ENCODE assay signal across 18 cellular contexts in the genomic region with DNA sequence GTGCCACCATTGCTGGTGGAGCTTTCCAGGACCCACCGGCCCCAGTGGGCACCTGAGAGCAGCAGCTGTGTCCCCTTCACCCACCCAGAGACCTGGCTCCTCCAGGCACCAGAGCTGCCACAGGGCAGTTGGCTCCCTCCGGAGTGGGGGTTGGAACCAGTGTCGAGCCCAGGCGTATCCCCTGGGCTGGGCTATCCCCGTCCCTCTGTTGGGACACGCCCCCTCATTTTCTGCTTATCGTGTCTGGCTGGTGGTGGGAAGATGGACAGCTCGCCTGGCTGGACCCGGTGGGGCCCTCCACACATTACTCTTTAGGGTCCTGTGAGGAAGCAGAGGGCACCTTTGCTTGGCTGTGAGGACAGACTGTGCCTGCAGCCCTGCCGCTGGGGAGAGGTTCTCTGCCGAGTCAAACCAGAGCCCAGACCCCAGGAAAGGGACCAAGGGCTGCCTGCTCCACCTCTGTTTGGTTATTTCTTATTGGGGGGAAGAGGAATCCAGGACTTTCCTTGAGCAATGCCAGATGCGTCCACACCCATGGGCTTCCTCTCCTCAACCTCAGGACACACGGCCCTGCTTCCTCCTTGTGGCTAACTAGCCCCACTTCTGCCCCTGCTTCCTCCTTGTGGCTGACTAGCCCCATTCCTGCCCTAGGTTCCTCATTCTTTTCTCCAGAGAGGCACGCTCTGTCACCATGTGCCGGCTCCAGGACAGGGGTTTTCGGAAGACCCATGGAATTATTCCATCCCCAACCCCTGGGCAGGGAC. TPM values are rescaled to one million over a fixed set of nuclear protein-coding genes. Genes with fewer than 3 reads are reported as not detected.
A peak's percentile ranks its signal among the peaks of the same experiment; 100 is the strongest.
DNase-seq lines count a peak whose midpoint lies in the region; ATAC-seq and TF ChIP-seq lines count a peak whose summit lies in the region.
"Had no signal": no experiment of that assay in that cellular context is flagged by ENCODE, and none has a peak within 500 bp of the region (broad histone marks: within the 10 kb centered on the region; RNA-seq: fewer than 3 reads in every experiment).

No MANE protein-coding gene starts in this region.

- no peaks in the 10 kb centered on the region for H3K36me3 Mint-ChIP-seq in chondrocyte (ENCODE audit: low read depth)
- no peaks in the 10 kb centered on the region for H3K36me3 Mint-ChIP-seq in naive thymus-derived CD4-positive, alpha-beta T cell

- no peaks in the 10 kb centered on the region for H3K4me1 Mint-ChIP-seq in chondrocyte (ENCODE audit: low read depth)
- H3K4me1 Mint-ChIP-seq in naive thymus-derived CD4-positive, alpha-beta T cell = peaks cover 0 to 4% (median 0%) of the 10 kb centered on the region in 7 donors

- H3K9ac ChIP-seq in BLaER1 = no peak overlapping the region

- no peaks in the 10 kb centered on the region for H3K9me3 ChIP-seq in BLaER1
- H3K9me3 ChIP-seq in naive thymus-derived CD4-positive, alpha-beta T cell (ENCODE audit: control insufficient read depth in 2 of 3, low read length in 3 of 3) = no peaks in the 10 kb centered on the region
- H3K9me3 ChIP-seq: colonic mucosa had no signal

- peak overlapping the region; percentile 73 for H3K4me2 ChIP-seq in BLaER1

- TF ChIP-seq CTCF in chondrocyte (IDR thresholded peaks at IDR 0.05) = no peak

- peaks cover 20% of the 10 kb centered on the region for H3K4me1 ChIP-seq in BLaER1
- H3K4me1 ChIP-seq in naive thymus-derived CD4-positive, alpha-beta T cell (ENCODE audit: control insufficient read depth in 2 of 2, insufficient read depth in 2 of 2, low read length in 2 of 2) = no peaks in the 10 kb centered on the region
- H3K4me1 ChIP-seq: colonic mucosa had no signal

- DNase-seq in NAMALWA (ENCODE audit: low spot score) (peak; percentile 22), chondrocyte (ENCODE audit: low spot score) (peak; percentile 64), GM19238 (ENCODE audit: insufficient read length, low spot score) (no peak), activated T-cell treated with anti-CD3 and anti-CD28 coated beads for 4 hours (no peak)
- DNase-seq in naive thymus-derived CD4-positive, alpha-beta T cell = no peak
- DNase-seq in activated CD4-positive, CD25-positive, alpha-beta regulatory T cell (lab: John Stamatoyannopoulos, UW) = no peak
- DNase-seq: activated CD4-positive, alpha-beta T cell treated with anti-CD3 and anti-CD28 coated beads for 4 hours; activated naive CD4-positive, alpha-beta T cell treated with anti-CD3 and anti-CD28 coated beads for 36 hours; colonic mucosa; SHP77; stimulated activated CD4-positive, alpha-beta T cell treated with anti-CD3 and anti-CD28 coated beads, Interleukin-4, amount 100 ng/mL, for 1 hour had no signal

- CTCF ChIA-PET in naive thymus-derived CD4-positive, alpha-beta T cell (lab: Charles Lee) = no interaction called here

- H3K27ac ChIP-seq in BLaER1 = peak overlapping the region; percentile 27; the same call in 1 of the 2 replicates
- no peak overlapping the region for H3K27ac ChIP-seq in naive thymus-derived CD4-positive, alpha-beta T cell (ENCODE audit: low read depth, low read length)
- H3K27ac ChIP-seq: colonic mucosa had no signal

- H3K27ac Mint-ChIP-seq in chondrocyte (ENCODE audit: unreplicated experiment) = no peak overlapping the region
- no peak overlapping the region for H3K27ac Mint-ChIP-seq in naive thymus-derived CD4-positive, alpha-beta T cell
- H3K27ac Mint-ChIP-seq: activated naive CD4-positive, alpha-beta T cell treated with anti-CD3 and anti-CD28 coated beads for 36 hours; IgD-negative memory B cell had no signal

- no peaks in the 10 kb centered on the region for H3K9me3 Mint-ChIP-seq in chondrocyte (ENCODE audit: low read depth)
- peaks cover 0 to 2% (median 0%) of the 10 kb centered on the region in 11 donors for H3K9me3 Mint-ChIP-seq in naive thymus-derived CD4-positive, alpha-beta T cell
- H3K9me3 Mint-ChIP-seq: activated naive CD4-positive, alpha-beta T cell treated with anti-CD3 and anti-CD28 coated beads for 36 hours had no signal

- ATAC-seq in naive thymus-derived CD4-positive, alpha-beta T cell = peak; percentile 92
- ATAC-seq in GM21526 (IDR thresholded peaks at IDR 0.05; ENCODE audit: low FRiP score, unreplicated experiment) = no peak

- H3K4me3 Mint-ChIP-seq in chondrocyte (ENCODE audit: unreplicated experiment) = no peak overlapping the region
- no peak overlapping the region for H3K4me3 Mint-ChIP-seq in naive thymus-derived CD4-positive, alpha-beta T cell
- H3K4me3 Mint-ChIP-seq: activated naive CD4-positive, alpha-beta T cell treated with anti-CD3 and anti-CD28 coated beads for 36 hours had no signal

- no peaks in the 10 kb centered on the region for H4K20me1 ChIP-seq in BLaER1

- POLR2A ChIA-PET in naive thymus-derived CD4-positive, alpha-beta T cell (lab: Charles Lee) = no interaction called here

- intact Hi-C loops in naive thymus-derived CD4-positive, alpha-beta T cell (cut with micrococcal nuclease) = no loop called here

- no peak overlapping the region for H3K4me3 ChIP-seq in BLaER1
- no peak overlapping the region for H3K4me3 ChIP-seq in naive thymus-derived CD4-positive, alpha-beta T cell (ENCODE audit: low read length)
- H3K4me3 ChIP-seq: colonic mucosa had no signal

- no peaks in the 10 kb centered on the region for H3K36me3 ChIP-seq in BLaER1
- H3K36me3 ChIP-seq in naive thymus-derived CD4-positive, alpha-beta T cell (ENCODE audit: control insufficient read depth in 2 of 3, insufficient read depth in 3 of 3, low read length in 3 of 3) = no peaks in the 10 kb centered on the region
- H3K36me3 ChIP-seq: colonic mucosa had no signal

- peaks cover 32% of the 10 kb centered on the region for H3K27me3 Mint-ChIP-seq in chondrocyte (ENCODE audit: low read depth)
- peaks cover 0 to 33% (median 23%) of the 10 kb centered on the region in 5 donors for H3K27me3 Mint-ChIP-seq in naive thymus-derived CD4-positive, alpha-beta T cell

- no peaks in the 10 kb centered on the region for H3K27me3 ChIP-seq in BLaER1
- no peaks in the 10 kb centered on the region for H3K27me3 ChIP-seq in naive thymus-derived CD4-positive, alpha-beta T cell (ENCODE audit: control insufficient read depth in 2 of 2, insufficient read depth in 2 of 2, low read length in 2 of 2)
- H3K27me3 ChIP-seq: colonic mucosa had no signal

RNA-seq across cellular contexts. Expression of a gene that starts 11.3 kb away (rescaled TPM):
- total RNA-seq in chondrocyte = not detected in 3 replicates
- total RNA-seq in naive thymus-derived CD4-positive, alpha-beta T cell = 100 to 1,000 TPM in 1 of 5 experiments, 10 to 100 TPM in 1, 1 to 10 TPM in 2, not detected in 1; 7.7 to 561 (median 53.8) TPM
- 1 to 10 TPM; 2.1 to 3.2 TPM for polyA plus RNA-seq in naive thymus-derived CD4-positive, alpha-beta T cell
- total RNA-seq: activated naive CD4-positive, alpha-beta T cell treated with anti-CD3 and anti-CD28 coated beads for 36 hours; G401; H1; kidney epithelial cell; osteocyte had no signal
- polyA plus RNA-seq: H1 had no signal

RNA-seq across cellular contexts. Expression of a gene that starts 48.4 kb away (rescaled TPM):
- total RNA-seq in chondrocyte = not detected in 3 replicates
- total RNA-seq in naive thymus-derived CD4-positive, alpha-beta T cell = not detected
- not detected for polyA plus RNA-seq in naive thymus-derived CD4-positive, alpha-beta T cell
- total RNA-seq: activated naive CD4-positive, alpha-beta T cell treated with anti-CD3 and anti-CD28 coated beads for 36 hours; colonic mucosa; G401; H1; kidney epithelial cell; osteocyte had no signal
- polyA plus RNA-seq: H1, IgD-negative memory B cell had no signal

Comparison
In these comparisons a context has a peak if more than half of its experiments do, and no peak if none do; other contexts are left out.
1. DNase-seq: peak in NAMALWA (single experiment) and chondrocyte (single experiment); none in naive thymus-derived CD4-positive, alpha-beta T cell (0 of 9), activated CD4-positive, CD25-positive, alpha-beta regulatory T cell (0 of 4), GM19238 (single experiment) and activated T-cell treated with anti-CD3 and anti-CD28 coated beads for 4 hours (single experiment).